Comparison of ENCODE assay signal across 15 cellular contexts in the genomic region with DNA sequence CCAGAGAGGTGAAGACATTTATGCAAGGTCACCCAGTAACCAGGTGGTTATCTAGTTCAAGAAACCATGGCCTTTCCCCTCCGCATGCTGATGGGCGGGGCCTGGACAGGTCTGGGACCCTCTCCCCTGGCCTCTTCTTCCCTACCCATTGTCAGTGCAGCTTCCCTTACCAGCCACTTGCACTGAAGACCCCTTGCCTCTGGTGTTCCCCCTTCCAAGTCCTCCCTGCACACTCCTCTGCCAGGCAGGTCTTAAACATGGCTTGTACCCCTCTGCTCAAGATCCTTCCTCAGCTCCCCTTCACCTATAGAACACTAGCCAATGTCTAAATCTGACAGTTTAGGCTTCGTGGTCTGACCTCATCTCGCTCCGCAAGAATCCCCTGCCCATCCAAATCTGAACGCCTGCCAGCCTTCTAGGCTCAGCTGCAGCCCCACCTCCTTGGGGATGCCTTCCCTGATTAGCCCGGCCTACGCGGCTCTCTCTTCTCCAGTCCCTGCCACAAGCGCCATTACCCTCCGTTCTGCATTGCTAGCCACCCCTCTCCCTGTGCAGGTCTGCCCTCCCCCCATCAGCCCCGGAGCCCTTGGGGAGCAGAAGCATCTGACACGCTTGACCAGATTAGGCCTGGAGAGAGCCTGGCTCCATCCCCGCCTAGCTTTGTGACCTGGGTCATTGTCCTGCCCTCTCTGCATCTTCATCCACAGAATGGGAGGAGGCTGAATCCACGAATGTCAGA.
DNase-seq lines count a peak whose midpoint lies in the region; ATAC-seq, FAIRE-seq and TF ChIP-seq lines count a peak whose summit lies in the region.
"Had no signal": no experiment of that assay in that cellular context is flagged by ENCODE, and none has a peak within 500 bp of the region (broad histone marks: within the 10 kb centered on the region; RNA-seq: fewer than 3 reads in every experiment).

No MANE protein-coding gene starts in this region.

- no peak for TF ChIP-seq CTCF in Panc1 (IDR thresholded peaks at IDR 0.05)

- POLR2A ChIA-PET in Panc1 (lab: Charles Lee) = no interaction called here

- ATAC-seq in Panc1 = 0 out of 2 replicates have a peak, but pooled peaks have one; percentile 26
- no peak for ATAC-seq in HG02938 (IDR thresholded peaks at IDR 0.05; ENCODE audit: unreplicated experiment)
- ATAC-seq: stimulated activated memory B cell treated with anti-CD40 and anti-IgM and Interleukin-4, amounts not matched to agents 10 μg/mL and 1 μg/mL and 100 μg/mL, for 72 hours had no signal

- FAIRE-seq in HTR-8/SVneo (lab: Jason Lieb, UNC) = no peak

- no peaks in the 10 kb centered on the region for H3K4me1 ChIP-seq in Panc1 (ENCODE audit: control insufficient read depth, insufficient read depth, low read length)
- H3K4me1 ChIP-seq: esophagus squamous epithelium had no signal

- no TSS peak for BruUV-seq in Panc1 (replicated peaks; lab: Mats Ljungman, UMichigan)

- H3K9me3 ChIP-seq in Panc1 (ENCODE audit: control insufficient read depth, insufficient read depth, low read depth, low read length) = no peaks in the 10 kb centered on the region
- H3K9me3 ChIP-seq: esophagus squamous epithelium had no signal

- H3K27ac ChIP-seq in Panc1 (ENCODE audit: low read length) = no peak overlapping the region
- H3K27ac ChIP-seq: esophagus squamous epithelium, SK-N-MC had no signal

- peaks cover 20% of the 10 kb centered on the region for H3K27me3 ChIP-seq in Panc1 (ENCODE audit: control insufficient read depth, insufficient read depth, low read length)

- H3K4me3 ChIP-seq in Panc1 (ENCODE audit: low read depth in 2 of 2, low read length in 2 of 2) = no peak overlapping the region
- H3K4me3 ChIP-seq: esophagus squamous epithelium, SK-N-MC had no signal

- CTCF ChIA-PET in Panc1 (lab: Charles Lee) = no interaction called here

- in situ Hi-C loops in Panc1 (cut with HindIII; ENCODE audit: low pct_unique_long_range_greater_than_20kb, low sequenced_read_pairs) = no loop called here

- DNase-seq in Daoy (ENCODE audit: low read depth) = peak; percentile 60
- DNase-seq in Panc1 (ENCODE audit: low read depth, low spot score) = no peak
- DNase-seq in cardiac septum (ENCODE audit: low spot score) = peak; percentile 65
- DNase-seq in pons (ENCODE audit: low spot score) = peak; percentile 60
- DNase-seq in HTR-8/SVneo (ENCODE audit: insufficient read length, low spot score) = no peak
- no peak for DNase-seq in COLO829 (ENCODE audit: low spot score)
- no peak for DNase-seq in SKM-1 (lab: John Stamatoyannopoulos, UW; ENCODE audit: unreplicated experiment)
- DNase-seq: activated CD4-positive, alpha-beta T cell treated with anti-CD3 and anti-CD28 coated beads for 48 hours; central memory CD4-positive, alpha-beta T cell; esophagus squamous epithelium; NCI-H510A; stimulated activated CD4-positive, alpha-beta T cell treated with anti-CD3 and anti-CD28 coated beads, Interleukin-1b, Interleukin-23, amount 100 ng/mL, for 48 hours had no signal

- intact Hi-C loops in Panc1 (cut with micrococcal nuclease; ENCODE audit: unreplicated experiment) = no loop called here
- intact Hi-C loops in cardiac septum (cut with DNase I) = no loop called here

- H3K36me3 ChIP-seq in Panc1 (ENCODE audit: control insufficient read depth, insufficient read depth, low read length) = no peaks in the 10 kb centered on the region
- H3K36me3 ChIP-seq: esophagus squamous epithelium had no signal

Comparison
In these comparisons a context has a peak if more than half of its experiments do, and no peak if none do; other contexts are left out.
1. DNase-seq: peak in Daoy (single experiment), cardiac septum (single experiment) and pons (single experiment); none in Panc1 (single experiment), HTR-8/SVneo (single experiment), COLO829 (single experiment) and SKM-1 (single experiment).